Comparison of ENCODE assay signal across 7 cellular contexts in the genomic region with DNA sequence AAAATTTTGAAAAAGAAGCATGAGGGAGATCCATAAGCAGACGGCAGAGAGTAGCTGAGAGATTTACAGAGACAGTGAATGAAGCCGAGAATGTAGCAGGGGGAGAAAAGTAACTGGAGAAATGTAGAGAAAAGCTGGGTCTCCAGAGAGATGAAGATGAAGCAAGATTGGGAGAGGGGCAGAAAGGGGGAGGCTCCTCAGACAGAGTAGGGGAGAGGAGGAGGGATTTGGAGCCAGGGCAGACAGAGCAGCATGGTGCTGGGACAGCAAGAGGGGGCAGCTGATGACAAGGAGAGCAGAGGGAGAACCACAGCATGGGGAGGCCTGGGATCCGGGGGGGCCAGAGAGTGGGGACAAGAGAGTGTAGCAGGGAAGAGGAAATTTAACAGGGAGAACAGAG. TPM values are rescaled to one million over a fixed set of nuclear protein-coding genes. Genes with fewer than 3 reads are reported as not detected.
DNase-seq lines count a peak whose midpoint lies in the region; ATAC-seq and TF ChIP-seq lines count a peak whose summit lies in the region.

No MANE protein-coding gene starts in this region.

- H3K4me3 Mint-ChIP-seq in T-helper 17 cell = peak overlapping the region; percentile 88

- TF ChIP-seq CTCF in gastrocnemius medialis (IDR thresholded peaks at IDR 0.05 in 4 of 5, conservative IDR thresholded peaks at IDR 0.05 in 1 of 5) = no peak

- peaks cover 16% of the 10 kb centered on the region for H3K9me3 ChIP-seq in T-helper 17 cell (ENCODE audit: control insufficient read depth, low read length, poor library complexity, severe bottlenecking)
- H3K9me3 ChIP-seq in gastrocnemius medialis = peaks cover 0 to 21% (median 7%) of the 10 kb centered on the region in 3 donors

- no peak for TF ChIP-seq POLR2A in gastrocnemius medialis (IDR thresholded peaks at IDR 0.05)

- intact Hi-C loops in left ventricle myocardium superior (cut with micrococcal nuclease) = no loop called here
- intact Hi-C loops in gastrocnemius medialis (cut with DNase I; ENCODE audit: low total_unique reads) = loop anchor here (1.0 kb wide), 2 partner anchors 32 to 40 kb away; a partner anchor contains a TSS

- no peak for ATAC-seq in T-helper 17 cell
- peak; percentile 5 for ATAC-seq in left ventricle myocardium superior
- no peak for ATAC-seq in gastrocnemius medialis
- ATAC-seq in HG03135 (IDR thresholded peaks at IDR 0.05; ENCODE audit: unreplicated experiment) = no peak

- peak overlapping the region in 2 of 4 donors; percentile 72 to 81 for H3K27ac ChIP-seq in gastrocnemius medialis

- H3K4me1 ChIP-seq in gastrocnemius medialis = peaks cover 6 to 8% of the 10 kb centered on the region in 2 donors

- H3K27me3 Mint-ChIP-seq in T-helper 17 cell = no peaks in the 10 kb centered on the region

- H3K36me3 Mint-ChIP-seq in T-helper 17 cell (ENCODE audit: low read depth) = peaks cover 4% of the 10 kb centered on the region

- in situ Hi-C loops in gastrocnemius medialis (cut with MboI; ENCODE audit: low sequenced_read_pairs in 4 of 4) = no loop called here

- H3K4me1 Mint-ChIP-seq in T-helper 17 cell = peaks cover 4% of the 10 kb centered on the region

- DNase-seq in H7 (no peak), T-helper 17 cell (no peak), left ventricle myocardium superior (no peak), gastrocnemius medialis (no peak), GM03348 (ENCODE audit: low spot score) (no peak), NCI-H774 (lab: John Stamatoyannopoulos, UW) (no peak)

- H3K27ac Mint-ChIP-seq in T-helper 17 cell = peak overlapping the region; percentile 44

- no peaks in the 10 kb centered on the region for H3K36me3 ChIP-seq in H7 (replicated peaks; ENCODE audit: control insufficient read depth, insufficient read depth, low read length)
- H3K36me3 ChIP-seq in gastrocnemius medialis = no peaks in the 10 kb centered on the region

- H3K4me3 ChIP-seq in H7 (ENCODE audit: insufficient read depth, low read depth, low read length) (peak overlapping the region; percentile 88), gastrocnemius medialis (peak overlapping the region; percentile 76 to 95 (median 90))

- H3K27me3 ChIP-seq in H7 (ENCODE audit: control insufficient read depth, insufficient read depth, low read length) = no peaks in the 10 kb centered on the region
- no peaks in the 10 kb centered on the region for H3K27me3 ChIP-seq in gastrocnemius medialis

RNA-seq across cellular contexts. Expression of a gene that starts 0.9 kb away (rescaled TPM):
- total RNA-seq in H7 (2014; rRNA removed; shearing (Covaris generic)) = 6.6 and 8.6 TPM in 2 replicates
- under 1 TPM; 0.16 to 0.30 TPM for total RNA-seq in T-helper 17 cell
- 3.3 TPM for total RNA-seq in left ventricle myocardium superior
- under 1 TPM in 2 of 4 donors, not detected in 2; 0.61 to 0.71 TPM for total RNA-seq in gastrocnemius medialis

RNA-seq across cellular contexts. Expression of a gene that starts 32.7 kb away (rescaled TPM):
- 0.66 and 4.0 TPM in 2 replicates for total RNA-seq in H7 (2014; rRNA removed; shearing (Covaris generic))
- total RNA-seq in T-helper 17 cell = 10 to 100 TPM; 11.0 to 16.8 TPM
- total RNA-seq in left ventricle myocardium superior = 18.5 TPM
- 10 to 100 TPM in 1 of 4 donors, 1 to 10 TPM in 3; 6.1 to 12.7 (median 7.9) TPM for total RNA-seq in gastrocnemius medialis

RNA-seq across cellular contexts. Expression of a gene that starts 40.0 kb away (rescaled TPM):
- total RNA-seq in H7 (2014; rRNA removed; shearing (Covaris generic)) = 10.8 and 17.2 TPM in 2 replicates
- total RNA-seq in T-helper 17 cell (1 to 10 TPM; 6.3 to 8.3 TPM), left ventricle myocardium superior (16.0 TPM), gastrocnemius medialis (1 to 10 TPM; 3.8 to 7.4 (median 6.0) TPM)
